ENCODE assay signal across 9 cellular contexts in genomic region chr11:4181780-4182721, GRCh38.
DNase-seq lines count a peak whose midpoint lies in the region; ATAC-seq lines count a peak whose summit lies in the region.
"Had no signal": no experiment of that assay in that cellular context is flagged by ENCODE, and none has a peak within 500 bp of the region (broad histone marks: within the 10 kb centered on the region; RNA-seq: fewer than 3 reads in every experiment).

No MANE protein-coding gene starts in this region.

- H3K4me1 ChIP-seq in adipocyte (ENCODE audit: control insufficient read depth, insufficient read depth, low read length) (peaks cover 5% of the 10 kb centered on the region), right cardiac atrium (ENCODE audit: control insufficient read depth, insufficient read depth, low read length) (no peaks in the 10 kb centered on the region)

- ATAC-seq in GM18520 (IDR thresholded peaks at IDR 0.05; ENCODE audit: unreplicated experiment): peak; percentile 66
- peak; percentile 63 for ATAC-seq in HG03095 (IDR thresholded peaks at IDR 0.05; ENCODE audit: unreplicated experiment)
- peak; percentile 69 to 72 for ATAC-seq in right cardiac atrium

- WGBS in right cardiac atrium: 56% methylated on average over 9 of the region's 9 CpGs

- DNase-seq in COR-L47 (lab: John Stamatoyannopoulos, UW) (peak; percentile 16), NCI-H526 treated with DMSO at 0.1 percent for 48 hours (lab: John Stamatoyannopoulos, UW) (peak; percentile 33), adipocyte (ENCODE audit: low read depth) (peak; percentile 74), right cardiac atrium (peak; percentile 47 to 80 (median 72)), midbrain (lab: John Stamatoyannopoulos, UW) (no peak)
- DNase-seq in stimulated activated CD4-positive, alpha-beta T cell treated with anti-CD3 and anti-CD28 coated beads, Interleukin-1b, Interleukin-23, amount 100 ng/mL, for 48 hours: peak; percentile 52
- DNase-seq: activated B cell treated with CpG ODN at 0.5 μM for 24 hours had no signal

- H3K27me3 ChIP-seq in adipocyte (replicated peaks; ENCODE audit: control insufficient read depth, insufficient read depth, low read length) (no peaks in the 10 kb centered on the region), right cardiac atrium (ENCODE audit: control insufficient read depth, insufficient read depth) (no peaks in the 10 kb centered on the region)

- no peak overlapping the region for H3K4me3 ChIP-seq in adipocyte (ENCODE audit: low read length)
- H3K4me3 ChIP-seq in right cardiac atrium (ENCODE audit: low read length): no peak overlapping the region

- H3K9me3 ChIP-seq in adipocyte (ENCODE audit: control insufficient read depth, low read length) (no peaks in the 10 kb centered on the region), right cardiac atrium (ENCODE audit: control insufficient read depth, low read length) (no peaks in the 10 kb centered on the region)

- intact Hi-C loops in right cardiac atrium (cut with DNase I): no loop called here

- H3K36me3 ChIP-seq in adipocyte (ENCODE audit: control insufficient read depth, insufficient read depth, low read length, severe bottlenecking): no peaks in the 10 kb centered on the region

- H3K9ac ChIP-seq in adipocyte (ENCODE audit: low read length): no peak overlapping the region

- no peak overlapping the region for H3K27ac ChIP-seq in right cardiac atrium (ENCODE audit: low read length)
